Comparison of ENCODE assay signal across 13 cellular contexts in genomic region chrX:150849486-150849885, GRCh38. TPM values are rescaled to one million over a fixed set of nuclear protein-coding genes. Genes with fewer than 3 reads are reported as not detected.
DNase-seq lines count a peak whose midpoint lies in the region; ATAC-seq, FAIRE-seq and TF ChIP-seq lines count a peak whose summit lies in the region.
"Had no signal": no experiment of that assay in that cellular context is flagged by ENCODE, and none has a peak within 500 bp of the region (broad histone marks: within the 10 kb centered on the region; RNA-seq: fewer than 3 reads in every experiment).

No MANE protein-coding gene starts in this region.

- FAIRE-seq in GM12892 (lab: Jason Lieb, UNC) (peak; percentile 87), bronchial epithelial cell (lab: Jason Lieb, UNC) (no peak)

- H3K4ac ChIP-seq in H9 (ENCODE audit: low read depth, low read length) = no peak overlapping the region

- H3K56ac ChIP-seq in H9 (ENCODE audit: insufficient read length, low read depth, low read length) = no peak overlapping the region

- H4K5ac ChIP-seq in H9 (ENCODE audit: insufficient read length, low read depth, low read length) = no peak overlapping the region

- H2BK120ac ChIP-seq in H9 (ENCODE audit: low read depth, low read length, poor library complexity, severe bottlenecking) = no peak overlapping the region

- no peaks in the 10 kb centered on the region for H3K4me1 ChIP-seq in H9 (ENCODE audit: insufficient read depth, low read length)
- no peaks in the 10 kb centered on the region for H3K4me1 ChIP-seq in BE2C
- no peaks in the 10 kb centered on the region for H3K4me1 ChIP-seq in upper lobe of right lung
- H3K4me1 ChIP-seq: prostate gland had no signal

- no peak overlapping the region; a peak in 1 of 7 replicates for H3K27ac Mint-ChIP-seq in H9

- ATAC-seq in GM21515 (IDR thresholded peaks at IDR 0.05; ENCODE audit: unreplicated experiment) (peak; percentile 74), HG03139 (IDR thresholded peaks at IDR 0.05; ENCODE audit: unreplicated experiment) (peak; percentile 52), upper lobe of right lung (no peak)

- H2BK20ac ChIP-seq in H9 (ENCODE audit: low read depth, low read length, poor library complexity, severe bottlenecking) = no peak overlapping the region

- no CpG with 5 or more reads among the region's 2 CpGs for WGBS in H9 (ENCODE audit: extremely low coverage, insufficient read length, low lambda C conversion rate)
- WGBS in lower leg skin, 2 donors = 92 to 100% methylated on average over 2 of the region's 2 CpGs

- H3K36me3 Mint-ChIP-seq in H9 (ENCODE audit: insufficient read depth in 1 of 3, low read depth in 3 of 3) = peaks cover 4 to 16% (median 6%) of the 10 kb centered on the region in 3 experiments; a peak in 5 of 7 replicates

- H3K4me3 Mint-ChIP-seq in H9 = no peak overlapping the region

- H3K4me2 ChIP-seq in H9 (ENCODE audit: insufficient read depth, insufficient read length, low read length) = no peak overlapping the region
- H3K4me2 ChIP-seq: hepatocyte had no signal

- no peak overlapping the region for H2BK5ac ChIP-seq in H9 (ENCODE audit: insufficient read length, low read length)

- no peak overlapping the region for H3K4me3 ChIP-seq in bronchial epithelial cell (ENCODE audit: low read depth, low read length)
- no peak overlapping the region for H3K4me3 ChIP-seq in BE2C (ENCODE audit: low read depth, low read length)
- H3K4me3 ChIP-seq in upper lobe of right lung = no peak overlapping the region
- H3K4me3 ChIP-seq in lower leg skin (ENCODE audit: low read depth, poor library complexity, severe bottlenecking) = no peak overlapping the region
- H3K4me3 ChIP-seq: dorsolateral prefrontal cortex, hepatocyte, prostate gland had no signal

- no peak overlapping the region for H3K27ac ChIP-seq in H9 (ENCODE audit: insufficient read length, low read depth, low read length)
- H3K27ac ChIP-seq in upper lobe of right lung = no peak overlapping the region
- H3K27ac ChIP-seq: dorsolateral prefrontal cortex, hepatocyte, prostate gland, VCaP had no signal

- no peak overlapping the region for H3K23ac ChIP-seq in H9 (ENCODE audit: insufficient read length, low read depth, low read length)

- H3K27me3 ChIP-seq in bronchial epithelial cell (ENCODE audit: control insufficient read depth, insufficient read depth, low read length) (no peaks in the 10 kb centered on the region), H9 (ENCODE audit: insufficient read depth, low read length) (no peaks in the 10 kb centered on the region), BE2C (no peaks in the 10 kb centered on the region), upper lobe of right lung (no peaks in the 10 kb centered on the region)
- H3K27me3 ChIP-seq: hepatocyte had no signal

- no peaks in the 10 kb centered on the region for H3K23me2 ChIP-seq in H9 (ENCODE audit: insufficient read length, low read depth, low read length, poor library complexity, severe bottlenecking)

- H2AK5ac ChIP-seq in H9 (ENCODE audit: insufficient read length, low read length) = no peak overlapping the region

- H3K14ac ChIP-seq in H9 (ENCODE audit: insufficient read depth, low read length) = no peak overlapping the region

- H3K18ac ChIP-seq in H9 (ENCODE audit: insufficient read length, low read depth, low read length) = no peak overlapping the region

- no peaks in the 10 kb centered on the region; a peak in 2 of 4 replicates for H3K4me1 Mint-ChIP-seq in H9

- no peaks in the 10 kb centered on the region for H3K79me2 ChIP-seq in H9 (ENCODE audit: insufficient read depth, low read length)

- H3K36me3 ChIP-seq in bronchial epithelial cell (ENCODE audit: control insufficient read depth, insufficient read depth, low read length) (peaks cover 1% of the 10 kb centered on the region), BE2C (no peaks in the 10 kb centered on the region), upper lobe of right lung (no peaks in the 10 kb centered on the region)
- H3K36me3 ChIP-seq: prostate gland had no signal

- no peak for TF ChIP-seq POLR2A in GM12892 (IDR thresholded peaks at IDR 0.05; ENCODE audit: low read depth, low read length)
- TF ChIP-seq POLR2A in lower leg skin (IDR thresholded peaks at IDR 0.05) = no peak

- H2AFZ ChIP-seq in H9 (ENCODE audit: low read length) = no peak overlapping the region
- H2AFZ ChIP-seq: hepatocyte had no signal

- H3K27me3 Mint-ChIP-seq in H9 (ENCODE audit: low read depth) = no peaks in the 10 kb centered on the region

- no peak overlapping the region for H2BK15ac ChIP-seq in H9 (ENCODE audit: low read depth, low read length)

- intact Hi-C loops in upper lobe of right lung (cut with DNase I) (no loop called here), lower leg skin (cut with DNase I; ENCODE audit: low total_unique reads) (no loop called here)

- H4K8ac ChIP-seq in H9 (replicated peaks; ENCODE audit: insufficient read length, low read depth, low read length) = no peak overlapping the region

- no peaks in the 10 kb centered on the region for H3K79me1 ChIP-seq in H9 (ENCODE audit: insufficient read depth, low read depth, low read length, poor library complexity, severe bottlenecking)

- no peak for DNase-seq in GM12892 (ENCODE audit: insufficient read length)
- peak; percentile 42 for DNase-seq in bronchial epithelial cell (ENCODE audit: low read depth)
- DNase-seq in H9 = no peak
- DNase-seq in BE2C = no peak
- no peak for DNase-seq in upper lobe of right lung
- DNase-seq in lower leg skin (ENCODE audit: low spot score in 2 of 2) = no peak
- DNase-seq: dorsolateral prefrontal cortex, NCI-H1417 treated with DMSO at 0.1 percent for 48 hours had no signal

- H3T11ph ChIP-seq in H9 (ENCODE audit: low read length) = no peak overlapping the region

- H3K9ac ChIP-seq in H9 (ENCODE audit: extremely low read depth, insufficient read length, low read length) = no peak overlapping the region

- peaks cover 50 to 75% of the 10 kb centered on the region in 2 experiments for H3K9me3 Mint-ChIP-seq in H9

- H4K91ac ChIP-seq in H9 (ENCODE audit: insufficient read length, low read depth, low read length) = no peak overlapping the region

- TF ChIP-seq CTCF in bronchial epithelial cell (IDR thresholded peaks at IDR 0.05; ENCODE audit: insufficient read depth, low read length, severe bottlenecking) = no peak
- no peak for TF ChIP-seq CTCF in H9 (conservative IDR thresholded peaks at IDR 0.05)
- TF ChIP-seq CTCF in BE2C (IDR thresholded peaks at IDR 0.05; ENCODE audit: low read depth, low read length) = no peak
- TF ChIP-seq CTCF in upper lobe of right lung (IDR thresholded peaks at IDR 0.05) = no peak
- no peak for TF ChIP-seq CTCF in lower leg skin (IDR thresholded peaks at IDR 0.05)

- H2BK12ac ChIP-seq in H9 (ENCODE audit: insufficient read length, low read depth, low read length) = no peak overlapping the region

- H4K20me1 ChIP-seq in H9 (ENCODE audit: control insufficient read depth, insufficient read depth, insufficient read length) = no peaks in the 10 kb centered on the region

- H3K9me3 ChIP-seq in H9 (ENCODE audit: control insufficient read depth, low read depth, low read length) (no peaks in the 10 kb centered on the region), BE2C (no peaks in the 10 kb centered on the region), upper lobe of right lung (no peaks in the 10 kb centered on the region)
- H3K9me3 ChIP-seq: prostate gland had no signal

RNA-seq across cellular contexts. Expression of gene CD99L2, which starts 49.0 kb away (rescaled TPM):
- polyA plus RNA-seq in GM12892 (2012; ENCODE audit: missing spikeins) = 8.0 TPM
- total RNA-seq in bronchial epithelial cell (7.7 and 10.8 TPM in 2 replicates), H9 (2021) (7.2 and 7.3 TPM in 2 replicates), upper lobe of right lung (38.4 TPM), lower leg skin (10 to 100 TPM in 3 of 4 donors, 1 to 10 TPM in 1; 7.5 to 26.8 (median 17.3) TPM)
- 24.7 TPM for polyA plus RNA-seq in BE2C (2012; ENCODE audit: insufficient read depth, insufficient read length, low read depth)
